Comparison of ENCODE assay signal across 25 cellular contexts in the genomic region with DNA sequence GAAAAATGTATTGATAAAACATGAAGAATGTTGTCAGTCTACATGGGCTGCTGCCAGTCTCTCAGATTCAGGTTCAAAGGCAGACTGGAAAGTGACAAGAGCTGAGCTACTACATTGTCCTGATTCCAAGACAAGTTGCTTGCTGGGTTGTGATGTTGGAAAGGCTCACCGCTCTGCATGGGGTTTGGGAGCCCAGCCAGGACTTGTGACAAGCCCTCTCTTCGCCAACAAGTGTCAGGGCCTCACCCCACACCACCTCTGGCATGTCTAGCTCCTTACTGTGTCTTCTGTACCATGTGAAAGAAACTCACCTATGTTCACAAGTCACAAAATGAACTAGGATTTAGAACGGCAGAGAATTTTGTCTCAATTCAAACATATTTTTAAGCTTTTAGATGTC. TPM values are rescaled to one million over a fixed set of nuclear protein-coding genes. Genes with fewer than 3 reads are reported as not detected.
"Had no signal": no experiment of that assay in that cellular context is flagged by ENCODE, and none has a peak within 500 bp of the region (broad histone marks: within the 10 kb centered on the region; RNA-seq: fewer than 3 reads in every experiment).

No MANE protein-coding gene starts in this region.

- ATAC-seq: activated CD8-positive, alpha-beta T cell treated with anti-CD3 and anti-CD28 coated beads, Interleukin-2, amount 10 ng/mL, durations not matched to agents 7 days and 5 days; gastrocnemius medialis; naive thymus-derived CD8-positive, alpha-beta T cell; stimulated activated naive CD8-positive, alpha-beta T cell treated with anti-CD3 and anti-CD28 coated beads, Interleukin-15, Interleukin-2, amounts not matched to agents 100 U/mL and 50 U/mL, for 24 hours; T-cell had no signal

- H3K36me3 ChIP-seq: esophagus muscularis mucosa, gastrocnemius medialis, neural progenitor cell, WERI-Rb-1 had no signal

- H3K27ac ChIP-seq: dorsolateral prefrontal cortex, esophagus muscularis mucosa, gastrocnemius medialis, neural progenitor cell, WERI-Rb-1 had no signal

- H3K9ac ChIP-seq: neural progenitor cell had no signal

- H3K27me3 ChIP-seq: neural progenitor cell had no signal

- H3K4me1 Mint-ChIP-seq: activated naive CD4-positive, alpha-beta T cell treated with anti-CD3 and anti-CD28 coated beads, Interleukin-2, amount 50 U/mL, for 24 hours; brain; mesothelial cell of epicardium; naive thymus-derived CD8-positive, alpha-beta T cell; neural progenitor cell; T-cell had no signal

- H3K9me3 ChIP-seq: esophagus muscularis mucosa, gastrocnemius medialis had no signal

- H3K4me1 ChIP-seq: gastrocnemius medialis, neural progenitor cell had no signal

- H3K4me2 ChIP-seq: neural progenitor cell had no signal

- H3K27ac Mint-ChIP-seq: activated CD8-positive, alpha-beta T cell treated with anti-CD3 and anti-CD28 coated beads, Interleukin-2, amount 10 ng/mL, durations not matched to agents 7 days and 5 days; activated naive CD4-positive, alpha-beta T cell treated with anti-CD3 and anti-CD28 coated beads, Interleukin-2, amount 50 U/mL, for 24 hours; activated T-helper 1 cell treated with anti-CD3 and anti-CD28 coated beads, Interleukin-12 subunit alpha, Interleukin-12 subunit beta, Interleukin-2, Interleukin-4 antibody, amounts not matched to agents 30 ng/mL and 10 ng/mL and 1 ng/mL, durations not matched to agents 14 hours and 24 hours and 36 hours; brain; mesothelial cell of epicardium; naive thymus-derived CD8-positive, alpha-beta T cell; neural progenitor cell; T-cell; T-helper 2 cell treated with Interferon-gamma antibody and Interleukin-4, amounts not matched to agents 5 μg/mL and 100 μg/mL, for 36 hours had no signal

- FAIRE-seq: colon had no signal

- H3K4me3 ChIP-seq: dorsolateral prefrontal cortex, esophagus muscularis mucosa, gastrocnemius medialis, neural progenitor cell had no signal

- H3K36me3 Mint-ChIP-seq: activated naive CD4-positive, alpha-beta T cell treated with anti-CD3 and anti-CD28 coated beads, Interleukin-2, amount 50 U/mL, for 24 hours; brain; mesothelial cell of epicardium; naive thymus-derived CD8-positive, alpha-beta T cell; neural progenitor cell; T-cell had no signal

- DNase-seq: activated CD4-positive, alpha-beta T cell treated with anti-CD3 and anti-CD28 coated beads, Interleukin-2, amount 50 U/mL, for 1 hour; activated CD4-positive, CD25-positive, alpha-beta regulatory T cell treated with anti-CD3 and anti-CD28 coated beads, Interleukin-2, amount 50 U/mL, for 72 hours; activated CD8-positive, alpha-beta T cell treated with anti-CD3 and anti-CD28 coated beads, Interleukin-2, amount 10 ng/mL, durations not matched to agents 7 days and 5 days; activated gamma-delta T cell treated with Interleukin-2 at 50 U/mL for 16 hours; central memory CD4-positive, alpha-beta T cell; dorsolateral prefrontal cortex; gastrocnemius medialis; islet precursor cell; naive thymus-derived CD8-positive, alpha-beta T cell; retina; stimulated activated CD4-positive, alpha-beta T cell treated with anti-CD3 and anti-CD28 coated beads, Interleukin-12 subunit alpha, Interleukin-12 subunit beta, amount 100 ng/mL, for 4 hours; stimulated activated CD4-positive, alpha-beta T cell treated with anti-CD3 and anti-CD28 coated beads, Interleukin-4, amount 100 ng/mL, for 4 hours; stimulated activated naive CD8-positive, alpha-beta T cell treated with anti-CD3 and anti-CD28 coated beads, Interleukin-15, Interleukin-2, amounts not matched to agents 100 U/mL and 50 U/mL, for 24 hours; T-cell; WERI-Rb-1 had no signal

- H3K9me3 Mint-ChIP-seq: activated naive CD4-positive, alpha-beta T cell treated with anti-CD3 and anti-CD28 coated beads, Interleukin-2, amount 50 U/mL, for 24 hours; activated T-helper 1 cell treated with anti-CD3 and anti-CD28 coated beads, Interleukin-12 subunit alpha, Interleukin-12 subunit beta, Interleukin-2, Interleukin-4 antibody, amounts not matched to agents 30 ng/mL and 10 ng/mL and 1 ng/mL, durations not matched to agents 14 hours and 24 hours and 36 hours; brain; mesothelial cell of epicardium; neural progenitor cell; T-cell; T-helper 2 cell treated with Interferon-gamma antibody and Interleukin-4, amounts not matched to agents 5 μg/mL and 100 μg/mL, for 36 hours had no signal

- H3K4me3 Mint-ChIP-seq: activated CD8-positive, alpha-beta T cell treated with anti-CD3 and anti-CD28 coated beads, Interleukin-2, amount 10 ng/mL, durations not matched to agents 7 days and 5 days; activated naive CD4-positive, alpha-beta T cell treated with anti-CD3 and anti-CD28 coated beads, Interleukin-2, amount 50 U/mL, for 24 hours; activated T-helper 1 cell treated with anti-CD3 and anti-CD28 coated beads, Interleukin-12 subunit alpha, Interleukin-12 subunit beta, Interleukin-2, Interleukin-4 antibody, amounts not matched to agents 30 ng/mL and 10 ng/mL and 1 ng/mL, durations not matched to agents 14 hours and 24 hours and 36 hours; brain; mesothelial cell of epicardium; naive thymus-derived CD8-positive, alpha-beta T cell; neural progenitor cell; T-cell; T-helper 2 cell treated with Interferon-gamma antibody and Interleukin-4, amounts not matched to agents 5 μg/mL and 100 μg/mL, for 36 hours had no signal

- H2AFZ ChIP-seq: neural progenitor cell had no signal

RNA-seq across cellular contexts. Expression of a gene that starts 43.0 kb away (rescaled TPM):
- total RNA-seq: activated CD8-positive, alpha-beta T cell treated with anti-CD3 and anti-CD28 coated beads, Interleukin-2, amount 10 ng/mL, durations not matched to agents 7 days and 5 days; activated T-helper 1 cell treated with anti-CD3 and anti-CD28 coated beads, Interleukin-12 subunit alpha, Interleukin-12 subunit beta, Interleukin-2, Interleukin-4 antibody, amounts not matched to agents 30 ng/mL and 10 ng/mL and 1 ng/mL, durations not matched to agents 14 hours and 24 hours and 36 hours; gastrocnemius medialis; lung microvascular endothelial cell; naive thymus-derived CD8-positive, alpha-beta T cell; subcutaneous adipose tissue; T-cell had no signal
- polyA plus RNA-seq: naive thymus-derived CD8-positive, alpha-beta T cell had no signal
